19 cellular contexts compared by ENCODE assay signal in the genomic region with DNA sequence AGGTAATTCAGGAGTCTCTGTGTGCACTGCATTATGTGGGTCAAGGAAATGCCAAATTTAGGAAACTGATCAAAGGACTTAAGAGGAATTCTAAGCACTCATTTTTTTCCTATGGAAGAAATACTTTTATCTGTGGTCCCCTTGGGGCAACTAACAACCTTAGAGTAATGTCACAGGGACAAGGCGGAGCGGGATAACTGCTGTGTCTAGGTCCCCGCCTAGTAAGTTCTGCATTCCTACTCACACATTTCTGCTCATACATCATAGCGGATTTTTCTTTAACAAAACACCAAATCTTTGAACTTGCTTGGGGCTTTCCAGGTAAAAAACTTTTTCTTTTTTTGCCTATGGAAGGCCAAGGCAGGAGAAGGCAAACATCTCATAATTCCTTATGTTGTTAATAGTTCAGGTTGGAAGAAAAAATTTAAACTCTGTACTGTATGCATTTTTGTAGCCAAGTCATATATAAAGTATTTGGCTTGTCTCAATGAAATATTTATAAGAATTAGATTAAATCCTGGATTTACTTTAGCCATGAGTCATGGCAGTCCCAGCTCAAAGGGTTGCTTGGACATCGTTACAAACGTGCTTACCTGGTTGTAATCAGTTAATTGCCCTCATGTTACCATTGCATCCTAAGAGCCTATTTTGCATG.
DNase-seq lines count a peak whose midpoint lies in the region; ATAC-seq, FAIRE-seq and TF ChIP-seq lines count a peak whose summit lies in the region.
"Had no signal": no experiment of that assay in that cellular context is flagged by ENCODE, and none has a peak within 500 bp of the region (broad histone marks: within the 10 kb centered on the region; RNA-seq: fewer than 3 reads in every experiment).

No MANE protein-coding gene starts in this region.

- H2AFZ ChIP-seq in astrocyte (ENCODE audit: low read depth, low read length), result no peak overlapping the region

- TF ChIP-seq CTCF in astrocyte (IDR thresholded peaks at IDR 0.05; ENCODE audit: insufficient read depth, low read depth, low read length) (no peak), foreskin keratinocyte (conservative IDR thresholded peaks at IDR 0.05) (no peak), type B pancreatic cell (conservative IDR thresholded peaks at IDR 0.05) (no peak)

- no peaks in the 10 kb centered on the region for H3K9me3 ChIP-seq in astrocyte (ENCODE audit: insufficient read depth, low read depth, low read length)

- no peak overlapping the region for H3K4me3 ChIP-seq in astrocyte (ENCODE audit: insufficient read depth, low read depth, low read length)
- H3K4me3 ChIP-seq: SJCRH30 had no signal

- no peaks in the 10 kb centered on the region for H3K36me3 Mint-ChIP-seq in astrocyte (ENCODE audit: low read depth, unreplicated experiment)
- no peaks in the 10 kb centered on the region for H3K36me3 Mint-ChIP-seq in type B pancreatic cell

- H3K27me3 Mint-ChIP-seq in astrocyte (ENCODE audit: low read depth, unreplicated experiment), result no peaks in the 10 kb centered on the region
- H3K27me3 Mint-ChIP-seq in type B pancreatic cell, result peaks cover 11% of the 10 kb centered on the region

- H3K79me2 ChIP-seq in astrocyte (ENCODE audit: insufficient read depth, low read length), result no peaks in the 10 kb centered on the region

- H3K9ac ChIP-seq in astrocyte (ENCODE audit: low read length), result no peak overlapping the region

- no peak overlapping the region for H3K4me2 ChIP-seq in astrocyte (ENCODE audit: low read length)

- peak; percentile 32 for FAIRE-seq in astrocyte (lab: Jason Lieb, UNC)
- FAIRE-seq: GM19239 had no signal

- H3K9me3 Mint-ChIP-seq in astrocyte (ENCODE audit: unreplicated experiment) (no peaks in the 10 kb centered on the region), type B pancreatic cell (no peaks in the 10 kb centered on the region)

- peak; percentile 23 for ATAC-seq in foreskin keratinocyte
- no peak for ATAC-seq in HG02870 (IDR thresholded peaks at IDR 0.05; ENCODE audit: unreplicated experiment)

- DNase-seq in NCI-H226, result peak; percentile 47
- peak; percentile 31 for DNase-seq in astrocyte (ENCODE audit: low read depth)
- peak in 1 of 2 donors; percentile 59 for DNase-seq in foreskin keratinocyte
- no peak for DNase-seq in type B pancreatic cell (ENCODE audit: extremely low spot score, unreplicated experiment)
- no peak for DNase-seq in KBM-7
- DNase-seq in NCI-H524 (lab: John Stamatoyannopoulos, UW), result no peak
- DNase-seq in stimulated activated CD4-positive, alpha-beta T cell treated with anti-CD3 and anti-CD28 coated beads, Interleukin-4, amount 100 ng/mL, for 4 hours, result no peak
- DNase-seq: AML-193, DND-41, GDM1, GOT3, KG1, NCI-H1694 treated with DMSO at 0.1 percent for 48 hours, NCI-H510A treated with DMSO at 0.1 percent for 48 hours, NCI-H82, SJCRH30 had no signal

- H3K4me1 Mint-ChIP-seq in astrocyte (ENCODE audit: low read depth, unreplicated experiment) (no peaks in the 10 kb centered on the region), type B pancreatic cell (ENCODE audit: unreplicated experiment) (no peaks in the 10 kb centered on the region)

- H3K27me3 ChIP-seq in astrocyte (ENCODE audit: insufficient read depth, low read length) (no peaks in the 10 kb centered on the region), foreskin keratinocyte (peaks cover 11% of the 10 kb centered on the region)
- H3K27me3 ChIP-seq: SJCRH30 had no signal

- H3K27ac ChIP-seq in astrocyte (ENCODE audit: low read depth, low read length), result no peak overlapping the region
- H3K27ac ChIP-seq in foreskin keratinocyte, result no peak overlapping the region
- H3K27ac ChIP-seq: C4-2B, SJCRH30 had no signal

- no peaks in the 10 kb centered on the region for H4K20me1 ChIP-seq in astrocyte (ENCODE audit: insufficient read depth, low read length)

- no peak overlapping the region for H3K4me3 Mint-ChIP-seq in astrocyte (ENCODE audit: unreplicated experiment)
- H3K4me3 Mint-ChIP-seq in type B pancreatic cell, result no peak overlapping the region

- no peaks in the 10 kb centered on the region for H3K36me3 ChIP-seq in astrocyte (ENCODE audit: insufficient read depth, low read length)
- H3K36me3 ChIP-seq: SJCRH30 had no signal

- H3K4me1 ChIP-seq in astrocyte (ENCODE audit: insufficient read depth, low read length) (peaks cover 6% of the 10 kb centered on the region), foreskin keratinocyte (peaks cover 13% of the 10 kb centered on the region)
- H3K4me1 ChIP-seq: SJCRH30 had no signal

- H3K27ac Mint-ChIP-seq in astrocyte (ENCODE audit: unreplicated experiment) (no peak overlapping the region), type B pancreatic cell (peak overlapping the region; percentile 27)

- in situ Hi-C loops in KBM-7 (cut with MboI; ENCODE audit: low pct_unique_long_range_greater_than_20kb, low sequenced_read_pairs), result no loop called here

Comparison
In these comparisons a context has a peak if more than half of its experiments do, and no peak if none do; other contexts are left out.
1. DNase-seq: peak in NCI-H226 (single experiment) and astrocyte (single experiment); none in type B pancreatic cell (single experiment), KBM-7 (single experiment), NCI-H524 (0 of 2) and stimulated activated CD4-positive, alpha-beta T cell treated with anti-CD3 and anti-CD28 coated beads, Interleukin-4, amount 100 ng/mL, for 4 hours (0 of 2).